ENCODE assay signal across 33 cellular contexts in the genomic region with DNA sequence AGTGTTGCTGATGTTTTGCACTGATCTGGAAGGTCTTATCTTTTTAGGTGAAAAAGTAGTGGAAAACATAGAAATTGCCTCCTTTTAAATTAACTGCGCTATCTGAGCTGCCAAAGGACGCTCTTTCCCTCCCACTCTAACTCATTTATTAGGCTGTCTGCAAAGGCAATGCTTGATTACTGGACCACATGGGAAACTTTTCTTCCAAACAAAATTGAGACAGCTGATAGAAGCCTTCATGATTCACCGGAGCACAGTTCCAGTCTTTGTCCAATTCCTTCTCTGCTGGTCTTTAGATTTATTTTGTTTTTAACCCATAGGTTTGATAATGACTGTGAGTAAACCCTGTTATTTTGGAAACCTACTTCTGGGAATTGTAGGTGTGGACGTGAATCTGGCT.
"Had no signal": no experiment of that assay in that cellular context is flagged by ENCODE, and none has a peak within 500 bp of the region (broad histone marks: within the 10 kb centered on the region; RNA-seq: fewer than 3 reads in every experiment).

No MANE protein-coding gene starts in this region.

- ATAC-seq: activated CD8-positive, alpha-beta T cell treated with anti-CD3 and anti-CD28 coated beads for 36 hours; activated naive CD8-positive, alpha-beta T cell treated with anti-CD3 and anti-CD28 coated beads, Interleukin-2, amount 50 U/mL, for 24 hours; T-cell had no signal

- H3K27ac ChIP-seq: cardiac muscle cell, VCaP had no signal

- H3K4me3 ChIP-seq: cardiac muscle cell had no signal

- H3K9me3 Mint-ChIP-seq: activated B cell treated with CpG ODN at 0.5 μM for 24 hours; activated CD4-positive, alpha-beta memory T cell treated with anti-CD3 and anti-CD28 coated beads for 36 hours; activated CD4-positive, alpha-beta T cell treated with anti-CD3 and anti-CD28 coated beads, Interleukin-2, amount 10 ng/mL, durations not matched to agents 24 days and 14 days; activated CD8-positive, alpha-beta T cell treated with anti-CD3 and anti-CD28 coated beads for 36 hours; activated naive CD4-positive, alpha-beta T cell treated with anti-CD3 and anti-CD28 coated beads, Interleukin-2, amount 10 ng/mL, durations not matched to agents 7 days and 5 days; activated naive CD4-positive, alpha-beta T cell treated with anti-CD3 and anti-CD28 coated beads, Interleukin-2, amount 50 U/mL, for 24 hours; activated naive CD8-positive, alpha-beta T cell treated with anti-CD3 and anti-CD28 coated beads, Interleukin-2, amount 10 ng/mL, durations not matched to agents 7 days and 5 days; activated naive CD8-positive, alpha-beta T cell treated with anti-CD3 and anti-CD28 coated beads, Interleukin-2, amount 50 U/mL, for 24 hours; activated T-cell treated with anti-CD3 and anti-CD28 coated beads, Interleukin-2, amount 50 U/mL, for 24 hours; activated T-helper 2 cell treated with anti-CD3 and anti-CD28 coated beads, Interferon-gamma antibody, Interleukin-2, Interleukin-4, amounts not matched to agents 10 μg/mL and 5 μg/mL and 100 μg/mL, durations not matched to agents 14 hours and 24 hours and 36 hours; central memory CD8-positive, alpha-beta T cell; T-cell; T-helper 1 cell treated with Interleukin-12 subunit alpha and Interleukin-12 subunit beta and Interleukin-4 antibody, amounts not matched to agents 30 μg/mL and 1 μg/mL, for 36 hours; T-helper 2 cell treated with Interferon-gamma antibody and Interleukin-4, amounts not matched to agents 5 μg/mL and 100 μg/mL, for 36 hours had no signal

- DNase-seq: activated B cell treated with CpG ODN at 0.5 μM for 24 hours; activated CD4-positive, alpha-beta memory T cell treated with anti-CD3 and anti-CD28 coated beads for 36 hours; activated CD4-positive, alpha-beta T cell treated with anti-CD3 and anti-CD28 coated beads for 4 hours; activated CD4-positive, alpha-beta T cell treated with anti-CD3 and anti-CD28 coated beads, Interleukin-2, amount 10 ng/mL, durations not matched to agents 24 days and 14 days; activated CD4-positive, alpha-beta T cell treated with anti-CD3 and anti-CD28 coated beads, Interleukin-2, amount 50 U/mL, for 1 hour; activated CD4-positive, alpha-beta T cell treated with anti-CD3 and anti-CD28 coated beads, Interleukin-2, amount 50 U/mL, for 4 hours; activated CD4-positive, CD25-positive, alpha-beta regulatory T cell treated with anti-CD3 and anti-CD28 coated beads, Interleukin-2, amount 50 U/mL, for 72 hours; activated CD8-positive, alpha-beta memory T cell treated with anti-CD3 and anti-CD28 coated beads, Interleukin-2, amount 50 U/mL, for 48 hours; activated CD8-positive, alpha-beta T cell treated with anti-CD3 and anti-CD28 coated beads for 36 hours; activated effector memory CD4-positive, alpha-beta T cell treated with Interleukin-2 at 50 U/mL for 16 hours; activated gamma-delta T cell; activated naive CD4-positive, alpha-beta T cell treated with anti-CD3 and anti-CD28 coated beads, Interleukin-2, amount 10 ng/mL, durations not matched to agents 7 days and 5 days; activated naive CD4-positive, alpha-beta T cell treated with Interleukin-2 at 50 U/mL for 16 hours; activated naive CD8-positive, alpha-beta T cell treated with anti-CD3 and anti-CD28 coated beads, Interleukin-2, amount 10 ng/mL, durations not matched to agents 7 days and 5 days; activated naive CD8-positive, alpha-beta T cell treated with anti-CD3 and anti-CD28 coated beads, Interleukin-2, amount 50 U/mL, for 24 hours; activated T-cell treated with anti-CD3 and anti-CD28 coated beads, Interleukin-2, amount 50 U/mL, for 24 hours; activated T-cell treated with anti-CD3 and anti-CD28 coated beads, Interleukin-2, amount 50 U/mL, for 48 hours; amniotic stem cell; aorta; caudate nucleus; cerebellar nuclear complex; T-cell; T-helper 2 cell; T-helper 9 cell had no signal

- H3K36me3 Mint-ChIP-seq: activated CD4-positive, alpha-beta memory T cell treated with anti-CD3 and anti-CD28 coated beads for 36 hours; activated naive CD4-positive, alpha-beta T cell treated with anti-CD3 and anti-CD28 coated beads, Interleukin-2, amount 10 ng/mL, durations not matched to agents 7 days and 5 days; activated naive CD8-positive, alpha-beta T cell; T-cell had no signal

- H3K27ac Mint-ChIP-seq: activated B cell treated with CpG ODN at 0.5 μM for 24 hours; activated CD4-positive, alpha-beta memory T cell treated with anti-CD3 and anti-CD28 coated beads for 36 hours; activated CD4-positive, alpha-beta T cell treated with anti-CD3 and anti-CD28 coated beads, Interleukin-2, amount 10 ng/mL, durations not matched to agents 24 days and 14 days; activated CD8-positive, alpha-beta T cell treated with anti-CD3 and anti-CD28 coated beads for 36 hours; activated naive CD4-positive, alpha-beta T cell treated with anti-CD3 and anti-CD28 coated beads, Interleukin-2, amount 10 ng/mL, durations not matched to agents 7 days and 5 days; activated naive CD4-positive, alpha-beta T cell treated with anti-CD3 and anti-CD28 coated beads, Interleukin-2, amount 50 U/mL, for 24 hours; activated naive CD8-positive, alpha-beta T cell; activated naive CD8-positive, alpha-beta T cell treated with anti-CD3 and anti-CD28 coated beads, Interleukin-2, amount 10 ng/mL, durations not matched to agents 7 days and 5 days; activated naive CD8-positive, alpha-beta T cell treated with anti-CD3 and anti-CD28 coated beads, Interleukin-2, amount 50 U/mL, for 24 hours; activated T-cell treated with anti-CD3 and anti-CD28 coated beads, Interleukin-2, amount 50 U/mL, for 24 hours; activated T-helper 2 cell treated with anti-CD3 and anti-CD28 coated beads, Interferon-gamma antibody, Interleukin-2, Interleukin-4, amounts not matched to agents 10 μg/mL and 5 μg/mL and 100 μg/mL, durations not matched to agents 14 hours and 24 hours and 36 hours; brain; T-cell; T-helper 1 cell treated with Interleukin-12 subunit alpha and Interleukin-12 subunit beta and Interleukin-4 antibody, amounts not matched to agents 30 μg/mL and 1 μg/mL, for 36 hours; T-helper 2 cell treated with Interferon-gamma antibody and Interleukin-4, amounts not matched to agents 5 μg/mL and 100 μg/mL, for 36 hours had no signal

- H3K4me1 Mint-ChIP-seq: activated B cell treated with CpG ODN at 0.5 μM for 24 hours; activated CD4-positive, alpha-beta T cell treated with anti-CD3 and anti-CD28 coated beads, Interleukin-2, amount 10 ng/mL, durations not matched to agents 24 days and 14 days; activated naive CD4-positive, alpha-beta T cell treated with anti-CD3 and anti-CD28 coated beads, Interleukin-2, amount 10 ng/mL, durations not matched to agents 7 days and 5 days; activated naive CD4-positive, alpha-beta T cell treated with anti-CD3 and anti-CD28 coated beads, Interleukin-2, amount 50 U/mL, for 24 hours; activated naive CD8-positive, alpha-beta T cell treated with anti-CD3 and anti-CD28 coated beads, Interleukin-2, amount 10 ng/mL, durations not matched to agents 7 days and 5 days; activated naive CD8-positive, alpha-beta T cell treated with anti-CD3 and anti-CD28 coated beads, Interleukin-2, amount 50 U/mL, for 24 hours; central memory CD8-positive, alpha-beta T cell; T-cell had no signal

- H3K4me3 Mint-ChIP-seq: activated B cell treated with CpG ODN at 0.5 μM for 24 hours; activated CD4-positive, alpha-beta memory T cell treated with anti-CD3 and anti-CD28 coated beads for 36 hours; activated CD4-positive, alpha-beta T cell treated with anti-CD3 and anti-CD28 coated beads, Interleukin-2, amount 10 ng/mL, durations not matched to agents 24 days and 14 days; activated CD8-positive, alpha-beta T cell treated with anti-CD3 and anti-CD28 coated beads for 36 hours; activated naive CD4-positive, alpha-beta T cell treated with anti-CD3 and anti-CD28 coated beads, Interleukin-2, amount 10 ng/mL, durations not matched to agents 7 days and 5 days; activated naive CD4-positive, alpha-beta T cell treated with anti-CD3 and anti-CD28 coated beads, Interleukin-2, amount 50 U/mL, for 24 hours; activated naive CD8-positive, alpha-beta T cell; activated naive CD8-positive, alpha-beta T cell treated with anti-CD3 and anti-CD28 coated beads, Interleukin-2, amount 10 ng/mL, durations not matched to agents 7 days and 5 days; activated naive CD8-positive, alpha-beta T cell treated with anti-CD3 and anti-CD28 coated beads, Interleukin-2, amount 50 U/mL, for 24 hours; activated T-cell treated with anti-CD3 and anti-CD28 coated beads, Interleukin-2, amount 50 U/mL, for 24 hours; brain; central memory CD8-positive, alpha-beta T cell; T-cell; T-helper 1 cell treated with Interleukin-12 subunit alpha and Interleukin-12 subunit beta and Interleukin-4 antibody, amounts not matched to agents 30 μg/mL and 1 μg/mL, for 36 hours; T-helper 2 cell treated with Interferon-gamma antibody and Interleukin-4, amounts not matched to agents 5 μg/mL and 100 μg/mL, for 36 hours had no signal

- H3K27me3 ChIP-seq: cardiac muscle cell had no signal

- H3K27me3 Mint-ChIP-seq: activated CD4-positive, alpha-beta memory T cell treated with anti-CD3 and anti-CD28 coated beads for 36 hours; activated CD8-positive, alpha-beta T cell treated with anti-CD3 and anti-CD28 coated beads for 36 hours; activated naive CD4-positive, alpha-beta T cell treated with anti-CD3 and anti-CD28 coated beads, Interleukin-2, amount 10 ng/mL, durations not matched to agents 7 days and 5 days; activated naive CD8-positive, alpha-beta T cell; activated naive CD8-positive, alpha-beta T cell treated with anti-CD3 and anti-CD28 coated beads, Interleukin-2, amount 10 ng/mL, durations not matched to agents 7 days and 5 days; activated naive CD8-positive, alpha-beta T cell treated with anti-CD3 and anti-CD28 coated beads, Interleukin-2, amount 50 U/mL, for 24 hours; activated T-cell treated with anti-CD3 and anti-CD28 coated beads, Interleukin-2, amount 50 U/mL, for 24 hours had no signal
